18 cellular contexts compared by ENCODE assay signal in the genomic region with DNA sequence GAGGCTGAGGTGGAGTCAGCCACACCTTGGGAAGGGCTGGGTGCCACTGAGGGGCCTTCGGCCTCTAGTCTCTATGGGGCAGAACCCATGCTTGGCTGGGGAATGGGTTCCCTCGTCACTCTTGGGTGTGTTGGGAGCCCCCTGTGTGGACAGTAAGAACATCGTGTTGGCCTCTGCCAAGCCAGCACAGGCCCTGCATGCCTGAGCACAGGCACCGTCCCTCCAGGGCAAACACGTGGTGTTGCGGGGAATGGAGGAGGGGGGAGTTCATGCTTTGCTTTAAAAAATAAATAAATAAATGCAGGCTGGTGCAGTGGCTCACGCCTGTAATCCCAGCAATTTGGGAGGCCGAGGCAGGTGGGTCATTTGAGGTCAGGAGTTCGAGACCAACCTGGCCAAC.
DNase-seq lines count a peak whose midpoint lies in the region; ATAC-seq, FAIRE-seq and TF ChIP-seq lines count a peak whose summit lies in the region.
"Had no signal": no experiment of that assay in that cellular context is flagged by ENCODE, and none has a peak within 500 bp of the region (broad histone marks: within the 10 kb centered on the region; RNA-seq: fewer than 3 reads in every experiment).

No MANE protein-coding gene starts in this region.

- H2AFZ ChIP-seq in SK-N-SH (ENCODE audit: low read depth) (no peak overlapping the region), H1 (ENCODE audit: low read length) (no peak overlapping the region), osteoblast (ENCODE audit: low read length) (no peak overlapping the region)

- H4K20me1 ChIP-seq in SK-N-SH (ENCODE audit: insufficient read depth) (no peaks in the 10 kb centered on the region), H1 (replicated peaks in 1 of 2; ENCODE audit: control insufficient read depth in 1 of 2, insufficient read depth in 2 of 2, low read length in 2 of 2) (no peaks in the 10 kb centered on the region), osteoblast (ENCODE audit: insufficient read depth, low read length) (no peaks in the 10 kb centered on the region)

- no peak overlapping the region for H3K56ac ChIP-seq in H1 (replicated peaks; ENCODE audit: insufficient read length, low read depth, low read length)

- no peaks in the 10 kb centered on the region for H3F3A ChIP-seq in SK-N-SH (replicated peaks; ENCODE audit: insufficient read depth)

- H3K23ac ChIP-seq in H1 (ENCODE audit: insufficient read length): no peak overlapping the region

- H3K9me2 ChIP-seq in SK-N-SH: no peaks in the 10 kb centered on the region

- in situ Hi-C loops in GM13977 (cut with MboI; ENCODE audit: low pct_unique_long_range_greater_than_20kb, low sequenced_read_pairs, unreplicated experiment): no loop called here

- ATAC-seq in SK-N-SH treated with all-trans-retinoic acid at 6 μM for 48 hours (no peak), HG03342 (IDR thresholded peaks at IDR 0.05; ENCODE audit: unreplicated experiment) (no peak), Right ventricle myocardium inferior (no peak)

- H3K4me1 ChIP-seq in SK-N-SH (ENCODE audit: control insufficient read depth in 1 of 2, insufficient read depth in 2 of 2, low read depth in 1 of 2, low read length in 1 of 2) (peaks cover 9 to 74% of the 10 kb centered on the region in 2 experiments; a peak in 3 of 4 replicates), H1 (replicated peaks in 1 of 4; ENCODE audit: control insufficient read depth in 3 of 4, insufficient read depth in 4 of 4, low read length in 3 of 4) (peaks cover 0 to 24% (median 9%) of the 10 kb centered on the region in 4 experiments; a peak in 6 of 7 replicates), osteoblast (ENCODE audit: insufficient read depth, low read length) (no peaks in the 10 kb centered on the region)

- H3K4ac ChIP-seq in H1 (replicated peaks; ENCODE audit: insufficient read length, low read depth, low read length): no peak overlapping the region

- no peak overlapping the region for H2BK5ac ChIP-seq in H1 (ENCODE audit: low read depth, low read length)

- no peak overlapping the region for H4K5ac ChIP-seq in H1 (ENCODE audit: insufficient read length, low read depth, low read length)

- intact Hi-C loops in Right ventricle myocardium inferior (cut with DNase I): no loop called here

- peak in 1 of 2 experiments; percentile 38; a peak in 1 of 4 replicates for TF ChIP-seq EP300 in SK-N-SH (IDR thresholded peaks at IDR 0.05; ENCODE audit: borderline replicate concordance in 1 of 2, low read depth in 1 of 2, low read length in 1 of 2)
- no peak for TF ChIP-seq EP300 in H1 (IDR thresholded peaks at IDR 0.05; ENCODE audit: borderline replicate concordance in 1 of 2, low read depth in 2 of 2, low read length in 2 of 2)

- H3K4me2 ChIP-seq in SK-N-SH (no peak overlapping the region), H1 (ENCODE audit: insufficient read depth in 1 of 2, low read depth in 2 of 2, low read length in 2 of 2) (no peak overlapping the region), osteoblast (ENCODE audit: insufficient read depth, low read length) (no peak overlapping the region)
- H3K4me2 ChIP-seq: BLaER1 treated with 17β-estradiol and CSF1 and Interleukin-3, amounts not matched to agents 10 nM and 100 nM had no signal

- POLR2A ChIA-PET in SK-N-SH (lab: Yijun Ruan, JAX): interaction anchor here (0.9 kb wide), 1 partner anchor 63 kb away, joined by 4 read pairs; the partner anchor contains the start of gene EZR
- POLR2A ChIA-PET in RWPE1 (lab: Yijun Ruan, JAX; ENCODE audit: low non-redundant PET): no interaction called here
- POLR2A ChIA-PET in H1 (lab: Charles Lee; ENCODE audit: partially characterized antibody): interaction anchor here (0.8 to 3.1 kb wide), 3 partner anchors 7 to 16 kb away, joined by 3 to 20 read pairs (median 4); no protein-coding TSS in a partner anchor

- no peak overlapping the region for H4K91ac ChIP-seq in H1 (replicated peaks; ENCODE audit: insufficient read length, low read length)

- TF ChIP-seq RAD21 in SK-N-SH (IDR thresholded peaks at IDR 0.05; ENCODE audit: low read length): no peak
- no peak for TF ChIP-seq RAD21 in H1 (IDR thresholded peaks at IDR 0.05 in 1 of 2, conservative IDR thresholded peaks at IDR 0.05 in 1 of 2; ENCODE audit: low read depth in 2 of 2, low read length in 2 of 2)

- H3K4me3 ChIP-seq in SK-N-SH (ENCODE audit: low read depth in 2 of 2, low read length in 1 of 2): no peak overlapping the region
- H3K4me3 ChIP-seq in H1 (ENCODE audit: extremely low read depth in 1 of 4, insufficient read depth in 2 of 4, low read depth in 3 of 4, low read length in 4 of 4): no peak overlapping the region
- H3K4me3 ChIP-seq in osteoblast (ENCODE audit: insufficient read depth, low read length): no peak overlapping the region
- H3K4me3 ChIP-seq: BLaER1 treated with 17β-estradiol and CSF1 and Interleukin-3, amounts not matched to agents 10 nM and 100 nM; SK-N-MC had no signal

- DNase-seq in SK-N-SH: peak; percentile 52
- peak; percentile 54 for DNase-seq in RWPE1 (ENCODE audit: low spot score)
- DNase-seq in H1 (ENCODE audit: low read depth in 1 of 2, low spot score in 2 of 2): no peak
- peak; percentile 36 for DNase-seq in osteoblast (ENCODE audit: insufficient read length, low spot score, missing footprints)
- DNase-seq in Right ventricle myocardium inferior (ENCODE audit: missing footprints): no peak
- no peak for DNase-seq in GM13977 (ENCODE audit: low spot score)
- DNase-seq: 8988T; DMS 273 treated with DMSO at 0.1 percent for 48 hours; NCI-H1048; NCI-H226; NCI-H526; NK-92 treated with Interleukin-12 subunit alpha and Interleukin-12 subunit beta, amount 100 ng/mL, for 24 hours; OCI-M1 had no signal

- no peak overlapping the region for H2BK20ac ChIP-seq in H1 (ENCODE audit: low read length)

- H4K8ac ChIP-seq in H1 (ENCODE audit: extremely low read depth, insufficient read depth, low read length): no peak overlapping the region

- no peaks in the 10 kb centered on the region for H3K27me3 ChIP-seq in SK-N-SH (ENCODE audit: insufficient read depth)
- H3K27me3 ChIP-seq in H1 (replicated peaks in 1 of 4; ENCODE audit: control insufficient read depth in 3 of 4, extremely low read depth in 1 of 4, insufficient read depth in 3 of 4, low read length in 3 of 4): no peaks in the 10 kb centered on the region; a peak in 2 of 7 replicates
- no peaks in the 10 kb centered on the region for H3K27me3 ChIP-seq in osteoblast (ENCODE audit: insufficient read depth, low read length)
- H3K27me3 ChIP-seq: BLaER1 treated with 17β-estradiol and CSF1 and Interleukin-3, amounts not matched to agents 10 nM and 100 nM had no signal

- no peak overlapping the region for H3K18ac ChIP-seq in H1 (ENCODE audit: extremely low read depth, low read length)

- TF ChIP-seq CTCF in SK-N-SH (IDR thresholded peaks at IDR 0.05): no peak
- no peak for TF ChIP-seq CTCF in RWPE1 (conservative IDR thresholded peaks at IDR 0.05; ENCODE audit: low read depth)
- TF ChIP-seq CTCF in H1 (IDR thresholded peaks at IDR 0.05; ENCODE audit: control extremely low read depth in 1 of 3, insufficient read depth in 1 of 3, low read depth in 1 of 3, low read length in 3 of 3): no peak
- no peak for TF ChIP-seq CTCF in osteoblast (IDR thresholded peaks at IDR 0.05; ENCODE audit: extremely low read depth, low read depth, low read length)
- TF ChIP-seq CTCF in GM13977 (IDR thresholded peaks at IDR 0.05; ENCODE audit: extremely low read depth, insufficient read depth, missing control alignments): no peak

- H3K14ac ChIP-seq in H1 (ENCODE audit: insufficient read length): no peak overlapping the region

- WGBS in SK-N-SH (ENCODE audit: low lambda C conversion rate): 78% methylated on average over 7 of the region's 9 CpGs
- 92% methylated on average over 9 of the region's 9 CpGs; no CpG with 5 or more reads in 1 of the 2 experiments for WGBS in H1 (ENCODE audit: extremely low coverage in 1 of 2, insufficient coverage in 1 of 2, insufficient read length in 1 of 2, insufficient replicate concordance in 2 of 2, low coverage in 1 of 2, low lambda C conversion rate in 2 of 2, missing lambda C conversion rate in 1 of 2), 2 experiments

- H2BK120ac ChIP-seq in H1 (replicated peaks; ENCODE audit: low read depth, low read length): no peak overlapping the region

- H2BK12ac ChIP-seq in H1 (ENCODE audit: low read depth, low read length): no peak overlapping the region

- no peak overlapping the region for H2AK5ac ChIP-seq in H1 (ENCODE audit: low read depth, low read length)

- no peaks in the 10 kb centered on the region for H3K23me2 ChIP-seq in H1 (ENCODE audit: low read depth, low read length)

- CTCF ChIA-PET in SK-N-SH (lab: Yijun Ruan, JAX) (interaction anchor here (0.6 to 1.8 kb wide), 4 partner anchors 31 to 80 kb away, joined by 3 to 4 read pairs (median 3); no protein-coding TSS in a partner anchor), RWPE1 (lab: Yijun Ruan, JAX) (no interaction called here), H1 (lab: Charles Lee; ENCODE audit: partially characterized antibody) (interaction anchor here (0.6 to 2.0 kb wide), 7 partner anchors 12 to 219 kb away, joined by 3 to 8 read pairs (median 4); no protein-coding TSS in a partner anchor)

- no peaks in the 10 kb centered on the region for H3K79me1 ChIP-seq in H1 (ENCODE audit: low read depth, low read length)

- 0 out of 2 replicates have a peak overlapping the region, but pooled peaks have one; percentile 88 for H2BK15ac ChIP-seq in H1 (ENCODE audit: low read length)

- no peaks in the 10 kb centered on the region for H3K36me3 ChIP-seq in SK-N-SH (replicated peaks in 1 of 2; ENCODE audit: control insufficient read depth in 1 of 2, insufficient read depth in 2 of 2, low read length in 1 of 2)
- no peaks in the 10 kb centered on the region for H3K36me3 ChIP-seq in H1 (ENCODE audit: control insufficient read depth in 2 of 4, insufficient read depth in 4 of 4, low read length in 3 of 4)
- H3K36me3 ChIP-seq in osteoblast (ENCODE audit: insufficient read depth, low read length): no peaks in the 10 kb centered on the region

- no peak for TF ChIP-seq POLR2A in H1 (IDR thresholded peaks at IDR 0.05; ENCODE audit: control extremely low read depth in 1 of 2, low read depth in 2 of 2, low read length in 2 of 2)

- FAIRE-seq in H1 (lab: Jason Lieb, UNC): no peak
- FAIRE-seq: H54 had no signal

- H3K9ac ChIP-seq in SK-N-SH (no peak overlapping the region), H1 (replicated peaks in 1 of 4; ENCODE audit: extremely low read depth in 1 of 4, low read depth in 3 of 4, low read length in 3 of 4) (no peak overlapping the region)
- H3K9ac ChIP-seq: BLaER1 treated with 17β-estradiol and CSF1 and Interleukin-3, amounts not matched to agents 10 nM and 100 nM had no signal

- H3K27ac ChIP-seq in SK-N-SH (ENCODE audit: low read depth in 2 of 2, low read length in 1 of 2): no peak overlapping the region
- H3K27ac ChIP-seq in RWPE1: no peak overlapping the region
- H3K27ac ChIP-seq in H1 (ENCODE audit: low read depth, low read length): no peak overlapping the region
- H3K27ac ChIP-seq in osteoblast (ENCODE audit: low read depth, low read length): no peak overlapping the region
- H3K27ac ChIP-seq: BLaER1 treated with 17β-estradiol and CSF1 and Interleukin-3, amounts not matched to agents 10 nM and 100 nM; SK-N-MC had no signal

- no peaks in the 10 kb centered on the region for H3K9me3 ChIP-seq in SK-N-SH
- H3K9me3 ChIP-seq in H1 (ENCODE audit: insufficient read depth in 2 of 2, low read depth in 1 of 2, low read length in 1 of 2): no peaks in the 10 kb centered on the region
- H3K9me3 ChIP-seq in osteoblast (ENCODE audit: low read depth, low read length): no peaks in the 10 kb centered on the region
- H3K9me3 ChIP-seq: BLaER1 treated with 17β-estradiol and CSF1 and Interleukin-3, amounts not matched to agents 10 nM and 100 nM had no signal

- no peaks in the 10 kb centered on the region for H3K79me2 ChIP-seq in SK-N-SH (ENCODE audit: insufficient read depth)
- H3K79me2 ChIP-seq in H1 (ENCODE audit: control insufficient read depth in 1 of 2, insufficient read depth in 2 of 2, low read length in 2 of 2): no peaks in the 10 kb centered on the region
- H3K79me2 ChIP-seq in osteoblast (ENCODE audit: insufficient read depth, low read length): no peaks in the 10 kb centered on the region

Comparison
In these comparisons a context has a peak if more than half of its experiments do, and no peak if none do; other contexts are left out.
1. DNase-seq: peak in SK-N-SH (single experiment), RWPE1 (single experiment) and osteoblast (single experiment); none in H1 (0 of 2), Right ventricle myocardium inferior (single experiment) and GM13977 (single experiment).
2. Of the 17 proteins assayed by ChIP-seq in both H1 and SK-N-SH: peak only in H1: none; only in SK-N-SH: CHD2; in both: none; in neither: 15; mixed calls (peak in some experiments, not most) for 1.